17 cellular contexts compared by ENCODE assay signal in genomic region chr22:23313791-23314567, GRCh38.
DNase-seq lines count a peak whose midpoint lies in the region; ATAC-seq and TF ChIP-seq lines count a peak whose summit lies in the region.
"Had no signal": no experiment of that assay in that cellular context is flagged by ENCODE, and none has a peak within 500 bp of the region (broad histone marks: within the 10 kb centered on the region; RNA-seq: fewer than 3 reads in every experiment).

No MANE protein-coding gene starts in this region.

- H3K4me1 Mint-ChIP-seq in glutamatergic neuron (ENCODE audit: low read depth, unreplicated experiment), result no peaks in the 10 kb centered on the region
- no peaks in the 10 kb centered on the region for H3K4me1 Mint-ChIP-seq in CD4-positive, alpha-beta T cell (ENCODE audit: low read depth)
- H3K4me1 Mint-ChIP-seq: CD4-positive, alpha-beta memory T cell had no signal

- no peaks in the 10 kb centered on the region for H3K27me3 ChIP-seq in foreskin keratinocyte
- H3K27me3 ChIP-seq in CD4-positive, alpha-beta T cell (ENCODE audit: control insufficient read depth, insufficient read depth, low read length), result no peaks in the 10 kb centered on the region
- H3K27me3 ChIP-seq: BE2C had no signal

- peak overlapping the region; percentile 64 for H3K27ac Mint-ChIP-seq in glutamatergic neuron (ENCODE audit: unreplicated experiment)
- no peak overlapping the region for H3K27ac Mint-ChIP-seq in CD4-positive, alpha-beta T cell

- H3K27me3 Mint-ChIP-seq in glutamatergic neuron (ENCODE audit: unreplicated experiment), result peaks cover 6% of the 10 kb centered on the region
- H3K27me3 Mint-ChIP-seq in CD4-positive, alpha-beta T cell, result no peaks in the 10 kb centered on the region
- H3K27me3 Mint-ChIP-seq: CD4-positive, alpha-beta memory T cell had no signal

- no peaks in the 10 kb centered on the region for H3K4me1 ChIP-seq in foreskin keratinocyte
- H3K4me1 ChIP-seq: BE2C, HAP-1 had no signal

- intact Hi-C loops in posterior vena cava (cut with DNase I), result no loop called here
- intact Hi-C loops in CD4-positive, alpha-beta T cell (cut with DNase I, micrococcal nuclease), result loop anchor here in 1 of 2 experiments (10.0 kb wide), 1 partner anchor 221 kb away; no protein-coding TSS in a partner anchor

- CTCF ChIA-PET in RWPE1 (lab: Yijun Ruan, JAX), result interaction anchor here (1.8 kb wide), 1 partner anchor 72 kb away, joined by 4 read pairs; no protein-coding TSS in a partner anchor
- CTCF ChIA-PET in CD4-positive, alpha-beta T cell (lab: Charles Lee), result interaction anchor here (1.5 kb wide), 1 partner anchor 24 kb away, joined by 3 read pairs; no protein-coding TSS in a partner anchor

- peak overlapping the region; percentile 29 for H3K27ac ChIP-seq in RWPE1
- no peak overlapping the region for H3K27ac ChIP-seq in foreskin keratinocyte
- no peak overlapping the region for H3K27ac ChIP-seq in CD4-positive, alpha-beta T cell (ENCODE audit: low read depth, low read length)
- H3K27ac ChIP-seq: HL-60 had no signal

- H3K9me3 ChIP-seq in CD4-positive, alpha-beta T cell (ENCODE audit: control insufficient read depth, low read length), result no peaks in the 10 kb centered on the region
- H3K9me3 ChIP-seq: BE2C, HAP-1 had no signal

- TF ChIP-seq CTCF in RWPE1 (conservative IDR thresholded peaks at IDR 0.05; ENCODE audit: low read depth) (no peak), glutamatergic neuron (IDR thresholded peaks at IDR 0.05; ENCODE audit: partially characterized antibody, unreplicated experiment) (no peak), foreskin keratinocyte (conservative IDR thresholded peaks at IDR 0.05) (no peak)
- TF ChIP-seq CTCF in CD4-positive, alpha-beta T cell (IDR thresholded peaks at IDR 0.05), result no peak

- H3K9me3 Mint-ChIP-seq in glutamatergic neuron (ENCODE audit: unreplicated experiment), result peaks cover 6% of the 10 kb centered on the region
- no peaks in the 10 kb centered on the region for H3K9me3 Mint-ChIP-seq in CD4-positive, alpha-beta T cell
- H3K9me3 Mint-ChIP-seq: CD4-positive, alpha-beta memory T cell had no signal

- POLR2A ChIA-PET in RWPE1 (lab: Yijun Ruan, JAX; ENCODE audit: low non-redundant PET), result no interaction called here
- POLR2A ChIA-PET in CD4-positive, alpha-beta T cell (lab: Charles Lee), result no interaction called here

- peak; percentile 40 for DNase-seq in activated CD8-positive, alpha-beta memory T cell treated with anti-CD3 and anti-CD28 coated beads, Interleukin-2, amount 50 U/mL, for 48 hours
- DNase-seq in activated CD8-positive, alpha-beta memory T cell treated with anti-CD3 and anti-CD28 coated beads for 24 hours, result no peak
- DNase-seq in RWPE1 (ENCODE audit: low spot score) (no peak), glutamatergic neuron (no peak), posterior vena cava (ENCODE audit: low spot score) (peak; percentile 82), foreskin keratinocyte (no peak), RPMI8226 (no peak)
- no peak for DNase-seq in CD4-positive, alpha-beta T cell
- DNase-seq: 8988T; BE2C; Calu3; CD4-positive, alpha-beta memory T cell; NCI-H1105 treated with DMSO at 0.1 percent for 48 hours; NCI-H187; NCI-H69 had no signal

- ATAC-seq in foreskin keratinocyte, result no peak
- ATAC-seq in CD4-positive, alpha-beta T cell (ENCODE audit: poor library complexity), result no peak

- no peak overlapping the region for H3K4me3 Mint-ChIP-seq in glutamatergic neuron (ENCODE audit: unreplicated experiment)
- no peak overlapping the region for H3K4me3 Mint-ChIP-seq in CD4-positive, alpha-beta T cell
- H3K4me3 Mint-ChIP-seq: CD4-positive, alpha-beta memory T cell had no signal

- H3K36me3 Mint-ChIP-seq in glutamatergic neuron (ENCODE audit: unreplicated experiment), result no peaks in the 10 kb centered on the region
- H3K36me3 Mint-ChIP-seq in CD4-positive, alpha-beta T cell (ENCODE audit: low read depth), result peaks cover 17% of the 10 kb centered on the region

Comparison
In these comparisons a context has a peak if more than half of its experiments do, and no peak if none do; other contexts are left out.
1. DNase-seq: peak in activated CD8-positive, alpha-beta memory T cell treated with anti-CD3 and anti-CD28 coated beads, Interleukin-2, amount 50 U/mL, for 48 hours (single experiment) and posterior vena cava (single experiment); none in activated CD8-positive, alpha-beta memory T cell treated with anti-CD3 and anti-CD28 coated beads for 24 hours (single experiment), RWPE1 (single experiment), glutamatergic neuron (single experiment), foreskin keratinocyte (0 of 2), RPMI8226 (single experiment) and CD4-positive, alpha-beta T cell (0 of 10).